Comparison of ENCODE assay signal across 10 cellular contexts in genomic region chr16:11799509-11800384, GRCh38. TPM values are rescaled to one million over a fixed set of nuclear protein-coding genes. Genes with fewer than 3 reads are reported as not detected.
DNase-seq lines count a peak whose midpoint lies in the region; ATAC-seq, FAIRE-seq and TF ChIP-seq lines count a peak whose summit lies in the region.
"Had no signal": no experiment of that assay in that cellular context is flagged by ENCODE, and none has a peak within 500 bp of the region (broad histone marks: within the 10 kb centered on the region; RNA-seq: fewer than 3 reads in every experiment).

No MANE protein-coding gene starts in this region.

- CTCF ChIA-PET in activated CD4-positive, alpha-beta T cell treated with anti-CD3 and anti-CD28 coated beads, Interleukin-2, amount 10 ng/mL, durations not matched to agents 7 days and 5 days (lab: Charles Lee), result interaction anchor here (1.0 to 5.9 kb wide), 3 partner anchors 8 to 57 kb away, joined by 6 to 62 read pairs (median 22); partner anchors contain the start of gene TXNDC11

- POLR2A ChIA-PET in activated CD4-positive, alpha-beta T cell treated with anti-CD3 and anti-CD28 coated beads, Interleukin-2, amount 10 ng/mL, durations not matched to agents 7 days and 5 days (lab: Charles Lee), result no interaction called here

- H3K27ac ChIP-seq in ACC112 (ENCODE audit: low read depth, low read length) (no peak overlapping the region), left lung (peak overlapping the region; percentile 23 to 94)

- H3K27me3 ChIP-seq in ACC112 (ENCODE audit: insufficient read depth, low read length), result no peaks in the 10 kb centered on the region
- no peaks in the 10 kb centered on the region for H3K27me3 ChIP-seq in left lung

- peaks cover 12% of the 10 kb centered on the region for H3K36me3 Mint-ChIP-seq in activated CD4-positive, alpha-beta T cell treated with anti-CD3 and anti-CD28 coated beads, Interleukin-2, amount 10 ng/mL, durations not matched to agents 7 days and 5 days (ENCODE audit: low read depth)

- H3K4me3 ChIP-seq in ACC112 (ENCODE audit: low read depth, low read length) (peak overlapping the region; percentile 32; the same call in 1 of the 2 replicates), left lung (peak overlapping the region in 1 of 2 donors; percentile 90)

- H3K4me1 ChIP-seq in ACC112 (ENCODE audit: control insufficient read depth, insufficient read depth, low read length, unreplicated experiment) (peaks cover 31% of the 10 kb centered on the region), left lung (peaks cover 11 to 52% of the 10 kb centered on the region in 2 donors)

- H3K36me3 ChIP-seq in ACC112 (ENCODE audit: insufficient read depth, low read length) (no peaks in the 10 kb centered on the region), left lung (no peaks in the 10 kb centered on the region)

- peak; percentile 35 for FAIRE-seq in GM19239 (lab: Jason Lieb, UNC)
- FAIRE-seq: endometrium had no signal

- no peak overlapping the region for H2AFZ ChIP-seq in ACC112 (ENCODE audit: low read length, unreplicated experiment)

- intact Hi-C loops in left lung (cut with DNase I), result no loop called here

- no peaks in the 10 kb centered on the region for H3K9me3 Mint-ChIP-seq in activated CD4-positive, alpha-beta T cell treated with anti-CD3 and anti-CD28 coated beads, Interleukin-2, amount 10 ng/mL, durations not matched to agents 7 days and 5 days

- no peak for DNase-seq in GM19239 (ENCODE audit: insufficient read length, low spot score)
- DNase-seq in activated CD4-positive, alpha-beta T cell treated with anti-CD3 and anti-CD28 coated beads, Interleukin-2, amount 10 ng/mL, durations not matched to agents 7 days and 5 days, result peak; percentile 35
- no peak for DNase-seq in left lung
- DNase-seq: EL had no signal

- H3K79me2 ChIP-seq in ACC112 (ENCODE audit: control insufficient read depth, insufficient read depth, low read length, unreplicated experiment), result peaks cover 48% of the 10 kb centered on the region

- H3K4me1 Mint-ChIP-seq in activated CD4-positive, alpha-beta T cell treated with anti-CD3 and anti-CD28 coated beads, Interleukin-2, amount 10 ng/mL, durations not matched to agents 7 days and 5 days, result peaks cover 43% of the 10 kb centered on the region

- ATAC-seq in left lung (no peak), GM21786 (IDR thresholded peaks at IDR 0.05; ENCODE audit: unreplicated experiment) (no peak), GM18505 (IDR thresholded peaks at IDR 0.05; ENCODE audit: unreplicated experiment) (no peak), GM19452 (IDR thresholded peaks at IDR 0.05; ENCODE audit: unreplicated experiment) (no peak), GM19395 (IDR thresholded peaks at IDR 0.05; ENCODE audit: unreplicated experiment) (no peak)

- peak overlapping the region; percentile 84 for H3K27ac Mint-ChIP-seq in activated CD4-positive, alpha-beta T cell treated with anti-CD3 and anti-CD28 coated beads, Interleukin-2, amount 10 ng/mL, durations not matched to agents 7 days and 5 days

- H3K27me3 Mint-ChIP-seq in activated CD4-positive, alpha-beta T cell treated with anti-CD3 and anti-CD28 coated beads, Interleukin-2, amount 10 ng/mL, durations not matched to agents 7 days and 5 days, result no peaks in the 10 kb centered on the region

- H3K4me3 Mint-ChIP-seq in activated CD4-positive, alpha-beta T cell treated with anti-CD3 and anti-CD28 coated beads, Interleukin-2, amount 10 ng/mL, durations not matched to agents 7 days and 5 days, result peak overlapping the region; percentile 92

- no peaks in the 10 kb centered on the region for H3K9me3 ChIP-seq in left lung

- TF ChIP-seq CTCF in left lung (IDR thresholded peaks at IDR 0.05), result no peak

- no peak for TF ChIP-seq POLR2A in GM18505 (IDR thresholded peaks at IDR 0.05; ENCODE audit: borderline replicate concordance, extremely low read depth, insufficient read depth, insufficient read length)

RNA-seq across cellular contexts. Expression of gene ZC3H7A, which starts 2.7 kb away (rescaled TPM):
- 10 to 100 TPM; 68.0 to 76.9 TPM for total RNA-seq in activated CD4-positive, alpha-beta T cell treated with anti-CD3 and anti-CD28 coated beads, Interleukin-2, amount 10 ng/mL, durations not matched to agents 7 days and 5 days
- 10 to 100 TPM; 48.3 to 48.9 TPM for total RNA-seq in left lung

RNA-seq across cellular contexts. Expression of gene RSL1D1, which starts 51.6 kb away (rescaled TPM):
- 100 to 1,000 TPM; 158 to 182 TPM for total RNA-seq in activated CD4-positive, alpha-beta T cell treated with anti-CD3 and anti-CD28 coated beads, Interleukin-2, amount 10 ng/mL, durations not matched to agents 7 days and 5 days
- 100 to 1,000 TPM in 1 of 2 donors, 10 to 100 TPM in 1; 88.3 to 102 TPM for total RNA-seq in left lung

RNA-seq across cellular contexts. Expression of gene TXNDC11, which starts 57.1 kb away (rescaled TPM):
- total RNA-seq in activated CD4-positive, alpha-beta T cell treated with anti-CD3 and anti-CD28 coated beads, Interleukin-2, amount 10 ng/mL, durations not matched to agents 7 days and 5 days, result 10 to 100 TPM; 38.5 to 42.7 TPM
- total RNA-seq in left lung, result 10 to 100 TPM; 71.2 to 76.8 TPM
